ENCODE assay signal across 6 cellular contexts in genomic region chr16:668519-669171, GRCh38. TPM values are rescaled to one million over a fixed set of nuclear protein-coding genes. Genes with fewer than 3 reads are reported as not detected.
DNase-seq lines count a peak whose midpoint lies in the region; ATAC-seq and TF ChIP-seq lines count a peak whose summit lies in the region.

No MANE protein-coding gene starts in this region.

- in situ Hi-C loops in astrocyte of the spinal cord (cut with HindIII; ENCODE audit: low sequenced_read_pairs), result no loop called here

- no peak for TF ChIP-seq CTCF in astrocyte of the spinal cord (IDR thresholded peaks at IDR 0.05; ENCODE audit: low read depth, low read length)

- peak overlapping the region; percentile 73 for H3K4me3 ChIP-seq in astrocyte of the spinal cord (ENCODE audit: low read depth, low read length)

- DNase-seq in astrocyte of the spinal cord (ENCODE audit: low read depth, low spot score) (no peak), mucosa of gallbladder (ENCODE audit: low spot score) (no peak)
- DNase-seq in naive thymus-derived CD8-positive, alpha-beta T cell, result no peak

- peaks cover 0 to 18% (median 0%) of the 10 kb centered on the region in 3 donors for H3K36me3 Mint-ChIP-seq in naive thymus-derived CD8-positive, alpha-beta T cell

- H3K4me3 Mint-ChIP-seq in naive thymus-derived CD8-positive, alpha-beta T cell, result peak overlapping the region; percentile 56 to 85 (median 76)

- H3K27ac Mint-ChIP-seq in naive thymus-derived CD8-positive, alpha-beta T cell, result peak overlapping the region in 6 of 10 donors; percentile 68 to 80 (median 70)

- ATAC-seq in HG03097 (IDR thresholded peaks at IDR 0.05; ENCODE audit: low FRiP score, unreplicated experiment) (peak; percentile 4), GM18861 (IDR thresholded peaks at IDR 0.05; ENCODE audit: unreplicated experiment) (no peak), GM19463 (IDR thresholded peaks at IDR 0.05; ENCODE audit: unreplicated experiment) (no peak)
- ATAC-seq in naive thymus-derived CD8-positive, alpha-beta T cell, result peak; percentile 11 to 14

- no peaks in the 10 kb centered on the region for H3K27me3 Mint-ChIP-seq in naive thymus-derived CD8-positive, alpha-beta T cell

- H3K9me3 Mint-ChIP-seq in naive thymus-derived CD8-positive, alpha-beta T cell, result no peaks in the 10 kb centered on the region

- POLR2A ChIA-PET in naive thymus-derived CD8-positive, alpha-beta T cell (lab: Charles Lee), result interaction anchor here (1.1 to 7.9 kb wide), 8 partner anchors 12 to 71 kb away, joined by 3 to 95 read pairs (median 8); partner anchors contain the start of genes JMJD8, METTL26, STUB1 and WDR24

- peaks cover 0 to 19% (median 10%) of the 10 kb centered on the region in 4 donors for H3K4me1 Mint-ChIP-seq in naive thymus-derived CD8-positive, alpha-beta T cell

RNA-seq across cellular contexts. Expression of gene RHOT2, which starts 0.7 kb away (rescaled TPM):
- total RNA-seq in naive thymus-derived CD8-positive, alpha-beta T cell, result 100 to 1,000 TPM; 220 TPM
- polyA plus RNA-seq in naive thymus-derived CD8-positive, alpha-beta T cell, result 10 to 100 TPM; 25.1 to 44.8 (median 31.8) TPM
- total RNA-seq in mucosa of gallbladder, result 125 TPM

RNA-seq across cellular contexts. Expression of gene RHBDL1, which starts 6.8 kb away (rescaled TPM):
- 1 to 10 TPM; 1.3 to 1.4 TPM for total RNA-seq in naive thymus-derived CD8-positive, alpha-beta T cell
- not detected for polyA plus RNA-seq in naive thymus-derived CD8-positive, alpha-beta T cell
- total RNA-seq in mucosa of gallbladder, result 5.5 TPM

RNA-seq across cellular contexts. Expression of gene STUB1, which starts 11.6 kb away (rescaled TPM):
- 100 to 1,000 TPM in 1 of 2 experiments, 10 to 100 TPM in 1; 86.4 to 103 TPM for total RNA-seq in naive thymus-derived CD8-positive, alpha-beta T cell
- 100 to 1,000 TPM; 133 to 142 (median 135) TPM for polyA plus RNA-seq in naive thymus-derived CD8-positive, alpha-beta T cell
- total RNA-seq in mucosa of gallbladder, result 125 TPM

RNA-seq across cellular contexts. Expression of gene JMJD8, which starts 15.5 kb away (rescaled TPM):
- total RNA-seq in naive thymus-derived CD8-positive, alpha-beta T cell, result 10 to 100 TPM; 40.8 to 41.2 TPM
- polyA plus RNA-seq in naive thymus-derived CD8-positive, alpha-beta T cell, result 10 to 100 TPM; 31.7 to 62.8 (median 46.0) TPM
- 66.7 TPM for total RNA-seq in mucosa of gallbladder

RNA-seq across cellular contexts. Expression of gene WDR90, which starts 19.5 kb away (rescaled TPM):
- total RNA-seq in naive thymus-derived CD8-positive, alpha-beta T cell, result 10 to 100 TPM; 17.8 to 19.2 TPM
- 1 to 10 TPM in 2 of 3 donors, under 1 TPM in 1; 0.27 to 2.5 (median 1.5) TPM for polyA plus RNA-seq in naive thymus-derived CD8-positive, alpha-beta T cell
- total RNA-seq in mucosa of gallbladder, result 62.4 TPM

Comparison
In these comparisons a context has a peak if more than half of its experiments do, and no peak if none do; other contexts are left out.
1. ATAC-seq: peak in HG03097 (single experiment) and naive thymus-derived CD8-positive, alpha-beta T cell (2 of 2); none in GM18861 (single experiment) and GM19463 (single experiment).